1 cellular context compared by ENCODE assay signal in genomic region chr11:34625576-34625975, GRCh38.
TF ChIP-seq lines count a peak whose summit lies in the region.

No MANE protein-coding gene starts in this region.

TF ChIP-seq in HCT116, 20 proteins besides CTCF, POLR2A, EP300 and RAD21 (continued from another document):
- TF ChIP-seq REST (IDR thresholded peaks at IDR 0.05; ENCODE audit: low read depth) (no peak), YY1 (IDR thresholded peaks at IDR 0.05; ENCODE audit: extremely low read depth, insufficient replicate concordance, low read depth, low read length) (no peak)
TF ChIP-seq in HCT116: peak in this region for 0.
